In the genomic region with DNA sequence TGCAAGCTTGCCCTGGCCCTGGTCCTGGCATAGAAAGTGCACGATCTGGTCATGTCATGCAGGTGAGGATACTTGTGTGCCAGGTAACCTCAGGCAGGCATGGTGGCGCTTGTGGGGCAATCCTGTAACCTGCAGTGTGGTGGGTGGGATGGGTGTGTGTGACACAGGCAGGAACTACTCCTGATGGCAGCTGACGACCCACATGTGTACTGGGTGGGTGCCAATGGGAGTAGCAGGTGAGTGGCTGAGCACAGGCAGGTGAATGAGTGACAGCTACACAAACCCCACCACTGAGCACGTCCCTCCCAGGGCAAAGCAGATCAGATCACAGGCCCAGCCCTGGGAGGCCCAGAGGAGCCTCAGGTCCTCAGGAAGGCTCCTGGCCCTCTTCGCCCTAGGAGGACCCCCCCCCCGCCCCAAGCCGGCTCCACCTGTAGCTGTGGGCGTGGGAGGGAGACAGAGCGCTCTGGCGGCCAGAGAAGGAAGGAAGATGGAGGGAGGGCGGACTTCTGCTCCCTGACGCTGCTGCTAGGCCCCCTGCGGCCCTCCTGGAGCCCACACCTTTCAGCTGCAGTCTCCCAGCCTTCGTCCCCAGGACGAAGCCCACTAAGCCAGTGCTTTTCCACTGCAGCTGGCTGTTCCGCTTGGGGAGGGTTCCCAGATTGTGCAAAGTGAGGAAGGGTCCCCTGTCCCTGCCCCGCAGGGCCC, we compare ENCODE assay signal across 9 cellular contexts. TPM values are rescaled to one million over a fixed set of nuclear protein-coding genes. Genes with fewer than 3 reads are reported as not detected.
DNase-seq lines count a peak whose midpoint lies in the region; ATAC-seq and TF ChIP-seq lines count a peak whose summit lies in the region.
"Had no signal": no experiment of that assay in that cellular context is flagged by ENCODE, and none has a peak within 500 bp of the region (broad histone marks: within the 10 kb centered on the region; RNA-seq: fewer than 3 reads in every experiment).

No MANE protein-coding gene starts in this region.

- no peaks in the 10 kb centered on the region for H3K9me3 ChIP-seq in PC-3 (ENCODE audit: low read length)

- POLR2A ChIA-PET in PC-3 (lab: Charles Lee; ENCODE audit: unreplicated experiment): no interaction called here

- H3F3A ChIP-seq in PC-3 (ENCODE audit: low read length, unreplicated experiment): no peaks in the 10 kb centered on the region

- H3K27ac ChIP-seq in PC-3 (ENCODE audit: low read length) (no peak overlapping the region), rectal smooth muscle tissue (ENCODE audit: low read depth, low read length) (no peak overlapping the region)

- no TSS peak for BruUV-seq in PC-3 (replicated peaks; lab: Mats Ljungman, UMichigan)

- H3K79me2 ChIP-seq in PC-3 (ENCODE audit: low read length): peaks cover 17% of the 10 kb centered on the region

- DNase-seq in GF-D8 (lab: John Stamatoyannopoulos, UW): peak; percentile 19
- no peak for DNase-seq in PC-3
- no peak for DNase-seq in fibroblast of mammary gland (ENCODE audit: low read depth)
- no peak for DNase-seq in activated gamma-delta T cell treated with Interleukin-2 at 50 U/mL for 16 hours
- DNase-seq in HT-29 (ENCODE audit: low spot score): no peak

- intact Hi-C loops in PC-3 (cut with micrococcal nuclease): loop anchor here (2.0 kb wide), 1 partner anchor 56 kb away; a partner anchor contains a TSS

- ATAC-seq in PC-3 (no peak), HG03565 (IDR thresholded peaks at IDR 0.05; ENCODE audit: unreplicated experiment) (no peak), GM21825 (IDR thresholded peaks at IDR 0.05; ENCODE audit: unreplicated experiment) (no peak)

- H3K27me3 ChIP-seq in PC-3 (ENCODE audit: low read length) (no peaks in the 10 kb centered on the region), rectal smooth muscle tissue (ENCODE audit: control insufficient read depth, insufficient read depth, low read length) (no peaks in the 10 kb centered on the region)

- H3K9me2 ChIP-seq in PC-3 (replicated peaks; ENCODE audit: low read length): no peaks in the 10 kb centered on the region

- H3K9ac ChIP-seq in PC-3 (ENCODE audit: low read length) (peak overlapping the region; percentile 93; the same call in 1 of the 2 replicates), rectal smooth muscle tissue (ENCODE audit: low read length) (no peak overlapping the region)

- TF ChIP-seq CTCF in PC-3 (conservative IDR thresholded peaks at IDR 0.05; ENCODE audit: low read depth, low read length) (no peak), fibroblast of mammary gland (conservative IDR thresholded peaks at IDR 0.05; ENCODE audit: control insufficient read depth, insufficient read depth, low read depth, low read length) (no peak)

- peak overlapping the region; percentile 95 for H3K4me2 ChIP-seq in PC-3 (ENCODE audit: low read length)

- no peak overlapping the region for H2AFZ ChIP-seq in PC-3 (ENCODE audit: low read length)

- H3K4me3 ChIP-seq in PC-3 (ENCODE audit: low read length) (peak overlapping the region; percentile 88), fibroblast of mammary gland (ENCODE audit: control insufficient read depth, low read depth, low read length) (peak overlapping the region; percentile 84), rectal smooth muscle tissue (ENCODE audit: low read length) (peak overlapping the region; percentile 89)

- 0 out of 2 replicates have a peak, but pooled peaks cover 7% of the 10 kb centered on the region for H3K36me3 ChIP-seq in PC-3 (ENCODE audit: low read depth, low read length)
- peaks cover 11% of the 10 kb centered on the region for H3K36me3 ChIP-seq in rectal smooth muscle tissue (ENCODE audit: control insufficient read depth, insufficient read depth, low read length)

- CTCF ChIA-PET in PC-3 (lab: Charles Lee): no interaction called here

- H3K4me1 ChIP-seq in PC-3 (ENCODE audit: insufficient read depth, low read length): no peaks in the 10 kb centered on the region
- peaks cover 3% of the 10 kb centered on the region for H3K4me1 ChIP-seq in rectal smooth muscle tissue (ENCODE audit: control insufficient read depth, insufficient read depth, low read length)

- H4K20me1 ChIP-seq in PC-3 (ENCODE audit: low read length): no peaks in the 10 kb centered on the region

RNA-seq across cellular contexts. Expression of a gene that starts 1.3 kb away (rescaled TPM):
- total RNA-seq in PC-3 (2014; rRNA removed): 2.8 and 17.2 TPM in 2 replicates
- 7.3 and 12.1 TPM in 2 replicates for total RNA-seq in HT-29 (2014; rRNA removed; shearing (Covaris generic))

RNA-seq across cellular contexts. Expression of a gene that starts 40.3 kb away (rescaled TPM):
- not detected in 2 replicates for total RNA-seq in PC-3 (2014; rRNA removed)
- total RNA-seq in HT-29 (2014; rRNA removed; shearing (Covaris generic)): 6.7 TPM in 2 replicates

RNA-seq across cellular contexts. Expression of a gene that starts 55.2 kb away (rescaled TPM):
- 7.3 and 15.9 TPM in 2 replicates for total RNA-seq in PC-3 (2014; rRNA removed)
- 3.9 and 6.4 TPM in 2 replicates for total RNA-seq in HT-29 (2014; rRNA removed; shearing (Covaris generic))

RNA-seq across cellular contexts. Expression of a gene that starts 55.7 kb away (rescaled TPM):
- not detected in 2 replicates for total RNA-seq in PC-3 (2014; rRNA removed)
- not detected in 2 replicates for total RNA-seq in HT-29 (2014; rRNA removed; shearing (Covaris generic))
- total RNA-seq: HT1080 had no signal
